Comparison of ENCODE assay signal across 27 cellular contexts in genomic region chr2:222902660-222903059, GRCh38. TPM values are rescaled to one million over a fixed set of nuclear protein-coding genes. Genes with fewer than 3 reads are reported as not detected.
DNase-seq lines count a peak whose midpoint lies in the region; ATAC-seq and TF ChIP-seq lines count a peak whose summit lies in the region.
"Had no signal": no experiment of that assay in that cellular context is flagged by ENCODE, and none has a peak within 500 bp of the region (broad histone marks: within the 10 kb centered on the region; RNA-seq: fewer than 3 reads in every experiment).

No MANE protein-coding gene starts in this region.

- H3K4me3 Mint-ChIP-seq in activated T-helper 1 cell treated with anti-CD3 and anti-CD28 coated beads, Interleukin-12 subunit alpha, Interleukin-12 subunit beta, Interleukin-2, Interleukin-4 antibody, amounts not matched to agents 30 ng/mL and 10 ng/mL and 1 ng/mL, durations not matched to agents 14 hours and 24 hours and 36 hours = no peak overlapping the region
- no peak overlapping the region for H3K4me3 Mint-ChIP-seq in CD8-positive, alpha-beta T cell
- H3K4me3 Mint-ChIP-seq: activated naive CD8-positive, alpha-beta T cell; B cell; natural killer cell treated with Interleukin-12 subunit alpha and Interleukin-12 subunit beta and Interleukin-15 and Interleukin-18, amount 100 ng/mL, for 72 hours; stimulated activated naive B cell treated with anti-CD40 and anti-IgM and Interleukin-4, amounts not matched to agents 10 μg/mL and 1 μg/mL and 100 μg/mL, for 72 hours; T-helper 2 cell treated with Interferon-gamma antibody and Interleukin-4, amounts not matched to agents 5 μg/mL and 100 μg/mL, for 36 hours had no signal

- 82% methylated on average over 4 of the region's 4 CpGs for WGBS in right cardiac atrium

- POLR2A ChIA-PET in RWPE1 (lab: Yijun Ruan, JAX; ENCODE audit: low non-redundant PET) = no interaction called here
- POLR2A ChIA-PET in CD8-positive, alpha-beta T cell (lab: Charles Lee) = no interaction called here

- peaks cover 7% of the 10 kb centered on the region for H3K36me3 Mint-ChIP-seq in activated T-helper 1 cell treated with anti-CD3 and anti-CD28 coated beads, Interleukin-12 subunit alpha, Interleukin-12 subunit beta, Interleukin-2, Interleukin-4 antibody, amounts not matched to agents 30 ng/mL and 10 ng/mL and 1 ng/mL, durations not matched to agents 14 hours and 24 hours and 36 hours (ENCODE audit: low read depth)
- H3K36me3 Mint-ChIP-seq in CD8-positive, alpha-beta T cell = peaks cover 31% of the 10 kb centered on the region

- H3K4me3 ChIP-seq in cardiac muscle cell (no peak overlapping the region), right cardiac atrium (ENCODE audit: low read length) (no peak overlapping the region)
- H3K4me3 ChIP-seq in CD8-positive, alpha-beta T cell (ENCODE audit: low read depth, low read length) = no peak overlapping the region
- H3K4me3 ChIP-seq: colonic mucosa, lower lobe of right lung, Peyer's patch, suprapubic skin had no signal

- H3K36me3 ChIP-seq in cardiac muscle cell = peaks cover 4% of the 10 kb centered on the region
- H3K36me3 ChIP-seq in CD8-positive, alpha-beta T cell (ENCODE audit: insufficient read depth, low read length) = no peaks in the 10 kb centered on the region
- H3K36me3 ChIP-seq: colonic mucosa, lower lobe of right lung, Peyer's patch had no signal

- no peak overlapping the region for H3K27ac Mint-ChIP-seq in activated T-helper 1 cell treated with anti-CD3 and anti-CD28 coated beads, Interleukin-12 subunit alpha, Interleukin-12 subunit beta, Interleukin-2, Interleukin-4 antibody, amounts not matched to agents 30 ng/mL and 10 ng/mL and 1 ng/mL, durations not matched to agents 14 hours and 24 hours and 36 hours
- H3K27ac Mint-ChIP-seq in CD8-positive, alpha-beta T cell = no peak overlapping the region
- H3K27ac Mint-ChIP-seq: activated naive CD8-positive, alpha-beta T cell; B cell; natural killer cell treated with Interleukin-12 subunit alpha and Interleukin-12 subunit beta and Interleukin-15 and Interleukin-18, amount 100 ng/mL, for 72 hours; stimulated activated naive B cell treated with anti-CD40 and anti-IgM and Interleukin-4, amounts not matched to agents 10 μg/mL and 1 μg/mL and 100 μg/mL, for 72 hours; T-helper 2 cell treated with Interferon-gamma antibody and Interleukin-4, amounts not matched to agents 5 μg/mL and 100 μg/mL, for 36 hours had no signal

- H3K9me3 Mint-ChIP-seq in activated T-helper 1 cell treated with anti-CD3 and anti-CD28 coated beads, Interleukin-12 subunit alpha, Interleukin-12 subunit beta, Interleukin-2, Interleukin-4 antibody, amounts not matched to agents 30 ng/mL and 10 ng/mL and 1 ng/mL, durations not matched to agents 14 hours and 24 hours and 36 hours = no peaks in the 10 kb centered on the region
- no peaks in the 10 kb centered on the region for H3K9me3 Mint-ChIP-seq in CD8-positive, alpha-beta T cell
- H3K9me3 Mint-ChIP-seq: natural killer cell treated with Interleukin-12 subunit alpha and Interleukin-12 subunit beta and Interleukin-15 and Interleukin-18, amount 100 ng/mL, for 72 hours; stimulated activated naive B cell treated with anti-CD40 and anti-IgM and Interleukin-4, amounts not matched to agents 10 μg/mL and 1 μg/mL and 100 μg/mL, for 72 hours; T-helper 2 cell treated with Interferon-gamma antibody and Interleukin-4, amounts not matched to agents 5 μg/mL and 100 μg/mL, for 36 hours had no signal

- H3K4me1 ChIP-seq in cardiac muscle cell (ENCODE audit: low read depth) = peaks cover 32% of the 10 kb centered on the region
- H3K4me1 ChIP-seq in right cardiac atrium (ENCODE audit: control insufficient read depth, insufficient read depth, low read length) = peaks cover 5% of the 10 kb centered on the region
- no peaks in the 10 kb centered on the region for H3K4me1 ChIP-seq in CD8-positive, alpha-beta T cell (ENCODE audit: insufficient read depth, low read length)

- no peak for TF ChIP-seq CTCF in cardiac muscle cell (IDR thresholded peaks at IDR 0.05; ENCODE audit: low read depth, low read length)
- no peak for TF ChIP-seq CTCF in RWPE1 (conservative IDR thresholded peaks at IDR 0.05; ENCODE audit: low read depth)
- no peak for TF ChIP-seq CTCF in CD8-positive, alpha-beta T cell (IDR thresholded peaks at IDR 0.05)

- CTCF ChIA-PET in RWPE1 (lab: Yijun Ruan, JAX) = interaction anchor here (0.9 to 1.2 kb wide), 3 partner anchors 20 to 38 kb away, joined by 3 to 7 read pairs (median 3); no protein-coding TSS in a partner anchor
- CTCF ChIA-PET in CD8-positive, alpha-beta T cell (lab: Charles Lee) = interaction anchor here (0.7 to 9.8 kb wide), 14 partner anchors 8 to 212 kb away, joined by 3 to 97 read pairs (median 4); no protein-coding TSS in a partner anchor

- no peaks in the 10 kb centered on the region for H3K27me3 Mint-ChIP-seq in activated T-helper 1 cell treated with anti-CD3 and anti-CD28 coated beads, Interleukin-12 subunit alpha, Interleukin-12 subunit beta, Interleukin-2, Interleukin-4 antibody, amounts not matched to agents 30 ng/mL and 10 ng/mL and 1 ng/mL, durations not matched to agents 14 hours and 24 hours and 36 hours (ENCODE audit: insufficient read depth)
- H3K27me3 Mint-ChIP-seq in CD8-positive, alpha-beta T cell (ENCODE audit: low read depth) = no peaks in the 10 kb centered on the region
- H3K27me3 Mint-ChIP-seq: activated naive CD8-positive, alpha-beta T cell; B cell; natural killer cell treated with Interleukin-12 subunit alpha and Interleukin-12 subunit beta and Interleukin-15 and Interleukin-18, amount 100 ng/mL, for 72 hours; stimulated activated naive B cell treated with anti-CD40 and anti-IgM and Interleukin-4, amounts not matched to agents 10 μg/mL and 1 μg/mL and 100 μg/mL, for 72 hours had no signal

- H3K27me3 ChIP-seq in cardiac muscle cell (no peaks in the 10 kb centered on the region), right cardiac atrium (ENCODE audit: control insufficient read depth, insufficient read depth) (no peaks in the 10 kb centered on the region)
- H3K27me3 ChIP-seq in CD8-positive, alpha-beta T cell (ENCODE audit: insufficient read depth, low read length) = no peaks in the 10 kb centered on the region
- H3K27me3 ChIP-seq: colonic mucosa, Peyer's patch, suprapubic skin had no signal

- H3K4me1 Mint-ChIP-seq in activated T-helper 1 cell treated with anti-CD3 and anti-CD28 coated beads, Interleukin-12 subunit alpha, Interleukin-12 subunit beta, Interleukin-2, Interleukin-4 antibody, amounts not matched to agents 30 ng/mL and 10 ng/mL and 1 ng/mL, durations not matched to agents 14 hours and 24 hours and 36 hours (ENCODE audit: low read depth) = peaks cover 8% of the 10 kb centered on the region
- peaks cover 39% of the 10 kb centered on the region for H3K4me1 Mint-ChIP-seq in CD8-positive, alpha-beta T cell (ENCODE audit: low read depth)

- H3K27ac ChIP-seq in cardiac muscle cell (peak overlapping the region; percentile 62), right cardiac atrium (ENCODE audit: low read length) (no peak overlapping the region), RWPE1 (peak overlapping the region; percentile 65)
- H3K27ac ChIP-seq in CD8-positive, alpha-beta T cell (ENCODE audit: low read depth, low read length) = no peak overlapping the region
- H3K27ac ChIP-seq: colonic mucosa, lower lobe of right lung, Peyer's patch, suprapubic skin had no signal

- DNase-seq in cardiac muscle cell (ENCODE audit: low read depth in 1 of 2, low spot score in 1 of 2) (no peak), right cardiac atrium (no peak), RWPE1 (ENCODE audit: low spot score) (no peak), islet precursor cell (peak; percentile 64), NCI-H1694 treated with DMSO at 0.1 percent for 48 hours (lab: John Stamatoyannopoulos, UW) (no peak), hippocampal formation (lab: John Stamatoyannopoulos, UW) (no peak)
- DNase-seq in activated T-helper 1 cell treated with anti-CD3 and anti-CD28 coated beads, Interleukin-12 subunit alpha, Interleukin-12 subunit beta, Interleukin-2, Interleukin-4 antibody, amounts not matched to agents 30 ng/mL and 10 ng/mL and 1 ng/mL, durations not matched to agents 14 hours and 24 hours and 36 hours (ENCODE audit: low spot score) = no peak
- no peak for DNase-seq in CD8-positive, alpha-beta T cell
- DNase-seq: activated effector memory CD4-positive, alpha-beta T cell treated with anti-CD3 and anti-CD28 coated beads, Interleukin-2, amount 50 U/mL, for 16 hours; activated T-cell treated with anti-CD3 and anti-CD28 coated beads for 4 hours; aorta; colonic mucosa; effector CD8-positive, alpha-beta T cell; erythroblast; head of caudate nucleus; kidney; lower lobe of right lung; NCI-H1048; NCI-H446 treated with DMSO at 0.1 percent for 48 hours; NCI-H774; Peyer's patch; stimulated activated naive B cell treated with anti-CD40 and anti-IgM and Interleukin-4, amounts not matched to agents 10 μg/mL and 1 μg/mL and 100 μg/mL, for 72 hours had no signal

- H3K9me3 ChIP-seq in cardiac muscle cell (ENCODE audit: low read depth) (no peaks in the 10 kb centered on the region), right cardiac atrium (ENCODE audit: control insufficient read depth, low read length) (no peaks in the 10 kb centered on the region)
- no peaks in the 10 kb centered on the region for H3K9me3 ChIP-seq in CD8-positive, alpha-beta T cell (ENCODE audit: low read length)
- H3K9me3 ChIP-seq: colonic mucosa, lower lobe of right lung, Peyer's patch, suprapubic skin had no signal

- no peak for ATAC-seq in right cardiac atrium
- ATAC-seq in CD8-positive, alpha-beta T cell = no peak
- ATAC-seq: lower lobe of right lung; natural killer cell treated with Interleukin-12 subunit alpha and Interleukin-12 subunit beta and Interleukin-15 and Interleukin-18, amount 100 ng/mL, for 72 hours; stimulated activated naive B cell treated with anti-CD40 and anti-IgM and Interleukin-4, amounts not matched to agents 10 μg/mL and 1 μg/mL and 100 μg/mL, for 72 hours had no signal

- intact Hi-C loops in right cardiac atrium (cut with DNase I) = loop anchor here (5.0 to 10.0 kb wide), 2 partner anchors 108 to 195 kb away; no protein-coding TSS in a partner anchor
- intact Hi-C loops in activated T-helper 1 cell treated with anti-CD3 and anti-CD28 coated beads, Interleukin-12 subunit alpha, Interleukin-12 subunit beta, Interleukin-2, Interleukin-4 antibody, amounts not matched to agents 30 ng/mL and 10 ng/mL and 1 ng/mL, durations not matched to agents 14 hours and 24 hours and 36 hours (cut with micrococcal nuclease) = loop anchor here (1.0 to 2.0 kb wide), 4 partner anchors 42 to 212 kb away; partner anchors contain the start of gene ACSL3
- intact Hi-C loops in CD8-positive, alpha-beta T cell (cut with DNase I, micrococcal nuclease) = loop anchor here (1.0 to 5.0 kb wide), 4 partner anchors 40 to 212 kb away; partner anchors contain the start of gene ACSL3 (in 2 of the 2)

RNA-seq across cellular contexts. Expression of gene ACSL3, which starts 41.8 kb away (rescaled TPM):
- total RNA-seq in cardiac muscle cell (148 and 177 TPM in 2 replicates), right cardiac atrium (10 to 100 TPM; 35.2 to 50.4 (median 36.6) TPM)
- polyA plus RNA-seq in cardiac muscle cell (108 and 119 TPM in 2 replicates), right cardiac atrium (14.4 TPM)
- 75.4 and 79.4 TPM in 2 replicates for total RNA-seq in activated T-helper 1 cell treated with anti-CD3 and anti-CD28 coated beads, Interleukin-12 subunit alpha, Interleukin-12 subunit beta, Interleukin-2, Interleukin-4 antibody, amounts not matched to agents 30 ng/mL and 10 ng/mL and 1 ng/mL, durations not matched to agents 14 hours and 24 hours and 36 hours
- 10 to 100 TPM; 89.5 to 97.6 TPM for total RNA-seq in CD8-positive, alpha-beta T cell

Comparison
In these comparisons a context has a peak if more than half of its experiments do, and no peak if none do; other contexts are left out.
1. H3K27ac ChIP-seq: peak in cardiac muscle cell (single experiment) and RWPE1 (single experiment); none in right cardiac atrium (single experiment) and CD8-positive, alpha-beta T cell (single experiment).